8 cellular contexts compared by ENCODE assay signal in the genomic region with DNA sequence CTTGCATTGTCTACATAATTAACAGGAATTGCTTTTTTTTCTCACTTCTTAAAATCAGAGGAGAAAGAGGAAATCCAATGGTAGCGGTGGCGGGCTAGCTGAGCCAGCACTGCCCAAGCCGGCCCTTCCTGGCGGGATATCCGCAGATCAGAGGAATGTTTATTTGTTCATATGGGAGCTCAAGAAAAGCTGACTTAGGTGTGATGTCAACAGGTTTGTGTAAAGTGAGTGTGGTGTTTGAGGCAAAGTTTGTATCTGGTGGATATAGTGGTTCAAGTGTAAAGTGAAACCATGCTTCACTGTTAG. TPM values are rescaled to one million over a fixed set of nuclear protein-coding genes. Genes with fewer than 3 reads are reported as not detected.
DNase-seq lines count a peak whose midpoint lies in the region; ATAC-seq and TF ChIP-seq lines count a peak whose summit lies in the region.

No MANE protein-coding gene starts in this region.

- CTCF ChIA-PET in Panc1 (lab: Charles Lee), result interaction anchor here (1.0 kb wide), 1 partner anchor 85 kb away, joined by 5 read pairs; no protein-coding TSS in a partner anchor

- TF ChIP-seq CTCF in GM06990 (IDR thresholded peaks at IDR 0.05; ENCODE audit: insufficient read depth, low read length, poor library complexity, severe bottlenecking) (no peak), Panc1 (IDR thresholded peaks at IDR 0.05) (0 out of 2 replicates have a peak, but pooled peaks have one; percentile 37), epithelial cell of esophagus (IDR thresholded peaks at IDR 0.05; ENCODE audit: insufficient read depth, low read depth, low read length, missing control alignments) (no peak), osteoblast (IDR thresholded peaks at IDR 0.05; ENCODE audit: extremely low read depth, low read depth, low read length) (no peak)

- H3K4me1 ChIP-seq in Panc1 (ENCODE audit: control insufficient read depth, insufficient read depth, low read length) (peaks cover 5% of the 10 kb centered on the region; the same call in 1 of the 2 replicates), osteoblast (ENCODE audit: insufficient read depth, low read length) (peaks cover 15% of the 10 kb centered on the region)

- peak overlapping the region; percentile 95 for H2AFZ ChIP-seq in osteoblast (ENCODE audit: low read length)

- no TSS peak for BruUV-seq in Panc1 (replicated peaks; lab: Mats Ljungman, UMichigan)

- H3K27me3 ChIP-seq in GM06990 (replicated peaks; ENCODE audit: control insufficient read depth, insufficient read depth, low read length), result no peaks in the 10 kb centered on the region
- H3K27me3 ChIP-seq in Panc1 (ENCODE audit: control insufficient read depth, insufficient read depth, low read length), result peaks cover 17% of the 10 kb centered on the region
- H3K27me3 ChIP-seq in osteoblast (ENCODE audit: insufficient read depth, low read length), result peaks cover 27% of the 10 kb centered on the region

- no peaks in the 10 kb centered on the region for H3K36me3 ChIP-seq in GM06990 (ENCODE audit: control insufficient read depth, insufficient read depth, low read length)
- no peaks in the 10 kb centered on the region for H3K36me3 ChIP-seq in Panc1 (ENCODE audit: control insufficient read depth, insufficient read depth, low read length)
- no peaks in the 10 kb centered on the region for H3K36me3 ChIP-seq in osteoblast (ENCODE audit: insufficient read depth, low read length)

- DNase-seq in GM06990 (ENCODE audit: extremely low read depth, insufficient read length) (no peak), Panc1 (ENCODE audit: low read depth, low spot score) (no peak), epithelial cell of esophagus (ENCODE audit: low read depth) (no peak), osteoblast (ENCODE audit: insufficient read length, low spot score, missing footprints) (no peak), NCI-H1092 treated with DMSO at 0.1 percent for 48 hours (lab: John Stamatoyannopoulos, UW) (no peak), NCI-H2196 (lab: John Stamatoyannopoulos, UW; ENCODE audit: unreplicated experiment) (no peak), pons (ENCODE audit: low spot score) (no peak)

- in situ Hi-C loops in Panc1 (cut with HindIII; ENCODE audit: low pct_unique_long_range_greater_than_20kb, low sequenced_read_pairs), result no loop called here

- no peaks in the 10 kb centered on the region for H3K79me2 ChIP-seq in osteoblast (ENCODE audit: insufficient read depth, low read length)

- no peak overlapping the region for H3K27ac ChIP-seq in Panc1 (ENCODE audit: low read length)
- no peak overlapping the region for H3K27ac ChIP-seq in osteoblast (ENCODE audit: low read depth, low read length)

- intact Hi-C loops in Panc1 (cut with micrococcal nuclease; ENCODE audit: unreplicated experiment), result no loop called here

- POLR2A ChIA-PET in Panc1 (lab: Charles Lee), result no interaction called here

- H3K4me3 ChIP-seq in GM06990 (replicated peaks; ENCODE audit: low read depth, low read length) (peak overlapping the region; percentile 64), Panc1 (ENCODE audit: low read depth in 2 of 2, low read length in 2 of 2) (peak overlapping the region; percentile 59 to 77), epithelial cell of esophagus (ENCODE audit: low read length) (peak overlapping the region; percentile 93), osteoblast (ENCODE audit: insufficient read depth, low read length) (peak overlapping the region; percentile 75)

- H3K4me2 ChIP-seq in osteoblast (ENCODE audit: insufficient read depth, low read length), result peak overlapping the region; percentile 95

- no peaks in the 10 kb centered on the region for H3K9me3 ChIP-seq in Panc1 (ENCODE audit: control insufficient read depth, insufficient read depth, low read depth, low read length)
- no peaks in the 10 kb centered on the region for H3K9me3 ChIP-seq in osteoblast (ENCODE audit: low read depth, low read length)

- ATAC-seq in Panc1 (no peak), HG03039 (IDR thresholded peaks at IDR 0.05; ENCODE audit: unreplicated experiment) (no peak)

- H4K20me1 ChIP-seq in osteoblast (ENCODE audit: insufficient read depth, low read length), result no peaks in the 10 kb centered on the region

RNA-seq across cellular contexts. Expression of a gene that starts 0.5 kb away (rescaled TPM):
- total RNA-seq in Panc1 (2021; ENCODE audit: unreplicated experiment), result 1.4 TPM
- 0.56 TPM for polyA plus RNA-seq in Panc1 (2012; ENCODE audit: insufficient read length)
- total RNA-seq in osteoblast, result 11.2 and 13.3 TPM in 2 replicates
